In the genomic region with DNA sequence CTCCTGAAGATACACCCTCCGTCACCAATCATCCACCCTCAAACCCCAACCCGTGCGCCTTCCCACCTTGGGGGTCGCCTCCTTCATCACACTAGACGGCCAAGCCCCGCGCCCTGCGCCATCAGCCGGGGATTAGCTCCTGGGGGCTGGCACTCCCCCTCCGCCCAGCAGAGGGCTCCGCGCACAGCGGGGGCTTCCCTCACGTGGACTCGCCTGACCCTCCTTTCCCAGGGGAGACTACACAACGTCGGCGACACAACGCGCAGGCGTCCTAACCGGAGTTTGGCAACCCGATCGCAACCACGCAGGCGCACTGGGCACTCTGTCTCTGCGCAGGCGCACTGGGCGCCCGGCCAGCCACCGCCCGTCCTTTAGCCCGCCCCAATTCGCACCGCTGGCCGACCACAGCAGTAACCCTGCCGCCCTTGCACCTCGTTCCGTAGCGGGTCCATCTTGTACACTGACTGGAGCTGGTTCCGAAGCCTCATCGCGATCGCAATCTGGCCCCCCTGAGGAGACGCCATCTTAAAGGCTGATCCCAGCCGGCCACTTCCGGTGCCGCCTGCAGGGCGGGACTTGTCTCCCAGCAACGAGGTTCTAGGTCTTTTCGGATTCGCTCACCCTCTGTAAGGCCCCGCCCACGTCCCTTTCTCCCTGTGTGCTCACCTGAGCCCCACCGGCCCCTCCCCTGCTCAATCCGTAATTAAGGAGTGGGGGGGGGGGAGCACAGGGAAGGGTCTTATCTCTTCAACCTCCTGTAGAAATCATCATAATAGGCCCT, we compare ENCODE assay signal across 8 cellular contexts. TPM values are rescaled to one million over a fixed set of nuclear protein-coding genes. Genes with fewer than 3 reads are reported as not detected.
A peak's percentile ranks its signal among the peaks of the same experiment; 100 is the strongest.
DNase-seq lines count a peak whose midpoint lies in the region; ATAC-seq and TF ChIP-seq lines count a peak whose summit lies in the region.

A gene (minus strand): TSS at position 551 of the 781 bp plus-strand sequence. CDS start 27 bp downstream, at position 524.

- H3K36me3 ChIP-seq in right lobe of liver = no peaks in the 10 kb centered on the region

- H3K4me1 ChIP-seq in right lobe of liver = peaks cover 0 to 31% (median 12%) of the 10 kb centered on the region in 4 donors

- intact Hi-C loops in CD4-positive, alpha-beta T cell (cut with DNase I, micrococcal nuclease) = loop anchor here in 1 of 2 experiments (1.0 kb wide), 1 partner anchor 22 kb away; a partner anchor contains a TSS
- intact Hi-C loops in right lobe of liver (cut with DNase I) = no loop called here

- CTCF ChIA-PET in CD4-positive, alpha-beta T cell (lab: Charles Lee) = interaction anchor here (0.6 to 1.6 kb wide), 5 partner anchors 22 to 115 kb away, joined by 3 to 8 read pairs (median 5); a partner anchor contains a TSS

- WGBS in right lobe of liver (ENCODE audit: insufficient coverage, low coverage, low lambda C conversion rate, missing lambda C conversion rate) = 0% methylated on average over 27 of the region's 56 CpGs

- H3K4me1 Mint-ChIP-seq in CD4-positive, alpha-beta T cell (ENCODE audit: low read depth) = peaks cover 62% of the 10 kb centered on the region

- peak; percentile 45 for TF ChIP-seq POLR2A in right lobe of liver (IDR thresholded peaks at IDR 0.05)

- no peaks in the 10 kb centered on the region for H3K9me3 Mint-ChIP-seq in CD4-positive, alpha-beta T cell

- peaks cover 75% of the 10 kb centered on the region for H3K27me3 Mint-ChIP-seq in CD4-positive, alpha-beta T cell

- peak within 1 kb of the TSS; percentile 76 to 95 (median 78) for H3K4me3 ChIP-seq in right lobe of liver

- peaks cover 37% of the 10 kb centered on the region for H3K36me3 Mint-ChIP-seq in CD4-positive, alpha-beta T cell (ENCODE audit: low read depth)

- peak within 1 kb of the TSS; percentile 100 for H3K4me3 Mint-ChIP-seq in CD4-positive, alpha-beta T cell

- H3K9me3 ChIP-seq in CD4-positive, alpha-beta T cell (ENCODE audit: control insufficient read depth, low read length) = no peaks in the 10 kb centered on the region
- no peaks in the 10 kb centered on the region for H3K9me3 ChIP-seq in right lobe of liver

- POLR2A ChIA-PET in CD4-positive, alpha-beta T cell (lab: Charles Lee) = interaction anchor here (0.8 to 4.4 kb wide), 12 partner anchors 9 to 116 kb away, joined by 3 to 23 read pairs (median 6); a partner anchor contains a TSS

- TF ChIP-seq CTCF in CD4-positive, alpha-beta T cell (IDR thresholded peaks at IDR 0.05) = no peak
- peak in 1 of 4 donors; percentile 19 for TF ChIP-seq CTCF in right lobe of liver (IDR thresholded peaks at IDR 0.05)

- DNase-seq in CD4-positive, alpha-beta T cell = peak; percentile 97 to 100 (median 98)
- DNase-seq in NCI-H82 (lab: John Stamatoyannopoulos, UW) = peak; percentile 100
- peak; percentile 99 to 100 for DNase-seq in activated CD4-positive, alpha-beta T cell treated with anti-CD3 and anti-CD28 coated beads, Interleukin-2, amount 50 U/mL, for 48 hours
- peak; percentile 94 to 97 for DNase-seq in dermis microvascular lymphatic vessel endothelial cell (ENCODE audit: low read depth in 2 of 2)
- DNase-seq in right lobe of liver = peak; percentile 99 to 100 (median 99)
- DNase-seq in stimulated activated CD4-positive, alpha-beta T cell treated with anti-CD3 and anti-CD28 coated beads, Interleukin-4, amount 100 ng/mL, for 4 hours = peak; percentile 99

- H3K27ac Mint-ChIP-seq in CD4-positive, alpha-beta T cell = peak within 1 kb of the TSS; percentile 97

- peak within 1 kb of the TSS; percentile 98 for H3K27ac ChIP-seq in CD4-positive, alpha-beta T cell (ENCODE audit: low read depth, low read length)
- peak within 1 kb of the TSS; percentile 92 to 96 (median 94) for H3K27ac ChIP-seq in right lobe of liver

- peaks cover 25% of the 10 kb centered on the region for H3K27me3 ChIP-seq in CD4-positive, alpha-beta T cell (ENCODE audit: control insufficient read depth, insufficient read depth, low read length)
- no peaks in the 10 kb centered on the region for H3K27me3 ChIP-seq in right lobe of liver

- ATAC-seq in CD4-positive, alpha-beta T cell (ENCODE audit: poor library complexity) = peak; percentile 95
- ATAC-seq in GM19397 (IDR thresholded peaks at IDR 0.05; ENCODE audit: unreplicated experiment) = peak; percentile 81
- peak; percentile 84 for ATAC-seq in HG03571 (IDR thresholded peaks at IDR 0.05; ENCODE audit: unreplicated experiment)
- ATAC-seq in right lobe of liver = peak; percentile 87 to 93 (median 88)

RNA-seq across cellular contexts. Expression of the gene that starts here (rescaled TPM):
- total RNA-seq in CD4-positive, alpha-beta T cell = 10 to 100 TPM; 11.6 to 13.8 TPM
- total RNA-seq in dermis microvascular lymphatic vessel endothelial cell = 8.1 and 11.0 TPM in 2 replicates
- total RNA-seq in right lobe of liver = 10 to 100 TPM in 5 of 6 experiments, 1 to 10 TPM in 1; 9.6 to 17.5 (median 13.3) TPM

Comparison
In these comparisons a context has a peak if more than half of its experiments do, and no peak if none do; other contexts are left out.
1. Peak in every context shown above with its lines: DNase-seq, ATAC-seq, H3K4me3 ChIP-seq and H3K27ac ChIP-seq.